Comparison of ENCODE assay signal across 25 cellular contexts in genomic region chr5:14824490-14824889, GRCh38. TPM values are rescaled to one million over a fixed set of nuclear protein-coding genes. Genes with fewer than 3 reads are reported as not detected.
DNase-seq lines count a peak whose midpoint lies in the region; ATAC-seq and TF ChIP-seq lines count a peak whose summit lies in the region.
"Had no signal": no experiment of that assay in that cellular context is flagged by ENCODE, and none has a peak within 500 bp of the region (broad histone marks: within the 10 kb centered on the region; RNA-seq: fewer than 3 reads in every experiment).

No MANE protein-coding gene starts in this region.

- H3K9me3 Mint-ChIP-seq in CD4-positive, CD25-positive, alpha-beta regulatory T cell, result no peaks in the 10 kb centered on the region
- H3K9me3 Mint-ChIP-seq in CD4-positive, alpha-beta memory T cell, result no peaks in the 10 kb centered on the region
- H3K9me3 Mint-ChIP-seq: CD8-positive, alpha-beta memory T cell; HFFc6 had no signal

- no peak for TF ChIP-seq POLR2A in prostate gland (IDR thresholded peaks at IDR 0.05)

- no peak for TF ChIP-seq CTCF in prostate gland (IDR thresholded peaks at IDR 0.05)

- no peak for DNase-seq in CD4-positive, CD25-positive, alpha-beta regulatory T cell
- no peak for DNase-seq in CD4-positive, alpha-beta memory T cell
- DNase-seq in prostate gland (ENCODE audit: low spot score) (no peak), NCI-H2171 (lab: John Stamatoyannopoulos, UW) (no peak)
- DNase-seq: AML-193; Calu3; CD8-positive, alpha-beta memory T cell; DND-41; GOT3; HFFc6; KG1; NCI-H1048; NCI-H1417 treated with DMSO at 0.1 percent for 48 hours; NCI-H1694 treated with DMSO at 0.1 percent for 48 hours; NCI-H2081; NCI-H226; NCI-H510A; SIG-M5 had no signal

- H3K4me3 ChIP-seq in CD4-positive, CD25-positive, alpha-beta regulatory T cell (ENCODE audit: low read depth, low read length), result no peak overlapping the region
- H3K4me3 ChIP-seq in CD4-positive, alpha-beta memory T cell (ENCODE audit: low read length in 2 of 2), result no peak overlapping the region
- H3K4me3 ChIP-seq in endocrine pancreas (ENCODE audit: control insufficient read depth, insufficient read depth, low read length), result peak overlapping the region; percentile 27
- no peak overlapping the region for H3K4me3 ChIP-seq in prostate gland
- H3K4me3 ChIP-seq: A549; BLaER1 treated with 17β-estradiol and CSF1 and Interleukin-3, amounts not matched to agents 10 nM and 100 nM; HAP-1; SK-N-MC had no signal

- H3K4me3 Mint-ChIP-seq in CD4-positive, CD25-positive, alpha-beta regulatory T cell, result peak overlapping the region in 1 of 4 donors; percentile 51
- H3K4me3 Mint-ChIP-seq in CD4-positive, alpha-beta memory T cell, result no peak overlapping the region
- H3K4me3 Mint-ChIP-seq: CD8-positive, alpha-beta memory T cell; HFFc6 had no signal

- intact Hi-C loops in CD4-positive, alpha-beta memory T cell (cut with micrococcal nuclease), result no loop called here
- intact Hi-C loops in prostate gland (cut with DNase I), result no loop called here

- H3K4me1 ChIP-seq in CD4-positive, CD25-positive, alpha-beta regulatory T cell (ENCODE audit: control insufficient read depth, insufficient read depth, low read length, poor library complexity, severe bottlenecking), result peaks cover 12% of the 10 kb centered on the region
- peaks cover 12% of the 10 kb centered on the region for H3K4me1 ChIP-seq in CD4-positive, alpha-beta memory T cell (ENCODE audit: insufficient read depth, low read length)
- H3K4me1 ChIP-seq in endocrine pancreas (ENCODE audit: control insufficient read depth, insufficient read depth, low read length) (peaks cover 10% of the 10 kb centered on the region), prostate gland (replicated peaks) (peaks cover 7% of the 10 kb centered on the region)
- H3K4me1 ChIP-seq: A549, HAP-1 had no signal

- H3K36me3 ChIP-seq in CD4-positive, CD25-positive, alpha-beta regulatory T cell (ENCODE audit: control insufficient read depth, insufficient read depth, low read length), result peaks cover 6% of the 10 kb centered on the region
- H3K36me3 ChIP-seq in CD4-positive, alpha-beta memory T cell (ENCODE audit: insufficient read depth, low read length), result no peaks in the 10 kb centered on the region
- no peaks in the 10 kb centered on the region for H3K36me3 ChIP-seq in endocrine pancreas (ENCODE audit: control insufficient read depth, insufficient read depth, low read length)
- H3K36me3 ChIP-seq in prostate gland, result no peaks in the 10 kb centered on the region
- H3K36me3 ChIP-seq: HAP-1 had no signal

- no peaks in the 10 kb centered on the region for H3K27me3 ChIP-seq in CD4-positive, CD25-positive, alpha-beta regulatory T cell (ENCODE audit: control insufficient read depth, insufficient read depth, low read length)
- no peaks in the 10 kb centered on the region for H3K27me3 ChIP-seq in CD4-positive, alpha-beta memory T cell (ENCODE audit: insufficient read depth, low read length)
- H3K27me3 ChIP-seq in endocrine pancreas (ENCODE audit: control insufficient read depth, insufficient read depth, low read length) (no peaks in the 10 kb centered on the region), prostate gland (replicated peaks; ENCODE audit: insufficient read depth) (no peaks in the 10 kb centered on the region)
- H3K27me3 ChIP-seq: BLaER1 treated with 17β-estradiol and CSF1 and Interleukin-3, amounts not matched to agents 10 nM and 100 nM had no signal

- peaks cover 24% of the 10 kb centered on the region for H3K36me3 Mint-ChIP-seq in CD4-positive, CD25-positive, alpha-beta regulatory T cell
- peaks cover 14 to 27% of the 10 kb centered on the region in 2 donors for H3K36me3 Mint-ChIP-seq in CD4-positive, alpha-beta memory T cell

- 58% methylated on average over 3 of the region's 3 CpGs for WGBS in prostate gland

- CTCF ChIA-PET in CD4-positive, alpha-beta memory T cell (lab: Charles Lee; ENCODE audit: partially characterized antibody), result no interaction called here

- H3K27ac Mint-ChIP-seq in CD4-positive, CD25-positive, alpha-beta regulatory T cell, result peak overlapping the region; percentile 20 to 67 (median 22)
- peak overlapping the region in 4 of 7 donors; percentile 2 to 64 (median 47) for H3K27ac Mint-ChIP-seq in CD4-positive, alpha-beta memory T cell
- H3K27ac Mint-ChIP-seq: HFFc6 had no signal

- no peak for ATAC-seq in CD4-positive, CD25-positive, alpha-beta regulatory T cell (ENCODE audit: low read depth in 2 of 2)
- no peak for ATAC-seq in activated CD4-positive, CD25-positive, alpha-beta regulatory T cell treated with anti-CD3 and anti-CD28 coated beads, Interleukin-2, amount 50 U/mL, for 24 hours
- no peak for ATAC-seq in GM18907 (IDR thresholded peaks at IDR 0.05; ENCODE audit: unreplicated experiment)
- ATAC-seq: A549 had no signal

- no peak overlapping the region for H3K27ac ChIP-seq in CD4-positive, CD25-positive, alpha-beta regulatory T cell (ENCODE audit: insufficient read depth, low read length, poor library complexity, severe bottlenecking)
- H3K27ac ChIP-seq in CD4-positive, alpha-beta memory T cell (ENCODE audit: low read depth, low read length), result no peak overlapping the region
- peak overlapping the region; percentile 42 to 63 for H3K27ac ChIP-seq in prostate gland
- H3K27ac ChIP-seq: A549; BLaER1 treated with 17β-estradiol and CSF1 and Interleukin-3, amounts not matched to agents 10 nM and 100 nM; SK-N-MC had no signal

- peaks cover 31 to 79% (median 44%) of the 10 kb centered on the region in 4 donors for H3K4me1 Mint-ChIP-seq in CD4-positive, CD25-positive, alpha-beta regulatory T cell
- H3K4me1 Mint-ChIP-seq in CD4-positive, alpha-beta memory T cell, result peaks cover 40 to 76% (median 54%) of the 10 kb centered on the region in 4 donors

- H3K27me3 Mint-ChIP-seq in CD4-positive, CD25-positive, alpha-beta regulatory T cell, result no peaks in the 10 kb centered on the region
- H3K27me3 Mint-ChIP-seq in CD4-positive, alpha-beta memory T cell, result no peaks in the 10 kb centered on the region

- POLR2A ChIA-PET in CD4-positive, alpha-beta memory T cell (lab: Charles Lee; ENCODE audit: partially characterized antibody), result interaction anchor here (1.0 kb wide), 1 partner anchor 46 kb away, joined by 3 read pairs; no protein-coding TSS in a partner anchor

- H3K9me3 ChIP-seq in CD4-positive, CD25-positive, alpha-beta regulatory T cell (ENCODE audit: control insufficient read depth in 2 of 2, low read length in 2 of 2), result no peaks in the 10 kb centered on the region
- no peaks in the 10 kb centered on the region for H3K9me3 ChIP-seq in CD4-positive, alpha-beta memory T cell (ENCODE audit: control insufficient read depth in 1 of 2, low read length in 2 of 2)
- no peaks in the 10 kb centered on the region for H3K9me3 ChIP-seq in endocrine pancreas (ENCODE audit: control insufficient read depth, low read length)
- H3K9me3 ChIP-seq in prostate gland, result no peaks in the 10 kb centered on the region
- H3K9me3 ChIP-seq: A549, HAP-1 had no signal

- no peak overlapping the region for H3K9ac ChIP-seq in endocrine pancreas (ENCODE audit: control insufficient read depth, insufficient read depth, low read length)
- H3K9ac ChIP-seq: BLaER1 treated with 17β-estradiol and CSF1 and Interleukin-3, amounts not matched to agents 10 nM and 100 nM had no signal

RNA-seq across cellular contexts. Expression of gene ANKH, which starts 47.1 kb away (rescaled TPM):
- 177 TPM for total RNA-seq in CD4-positive, CD25-positive, alpha-beta regulatory T cell
- 10 to 100 TPM; 56.6 to 63.5 (median 63.0) TPM for polyA plus RNA-seq in CD4-positive, CD25-positive, alpha-beta regulatory T cell
- 100 to 1,000 TPM; 161 to 165 TPM for total RNA-seq in CD4-positive, alpha-beta memory T cell
- polyA plus RNA-seq in CD4-positive, alpha-beta memory T cell, result 10 to 100 TPM; 34.1 to 67.1 TPM
- total RNA-seq in prostate gland, result 100 to 1,000 TPM in 1 of 2 donors, 10 to 100 TPM in 1; 76.5 to 106 TPM

Comparison
In these comparisons a context has a peak if more than half of its experiments do, and no peak if none do; other contexts are left out.
1. H3K27ac ChIP-seq: peak in prostate gland (2 of 2); none in CD4-positive, CD25-positive, alpha-beta regulatory T cell (single experiment) and CD4-positive, alpha-beta memory T cell (single experiment).